10 cellular contexts compared by ENCODE assay signal in the genomic region with DNA sequence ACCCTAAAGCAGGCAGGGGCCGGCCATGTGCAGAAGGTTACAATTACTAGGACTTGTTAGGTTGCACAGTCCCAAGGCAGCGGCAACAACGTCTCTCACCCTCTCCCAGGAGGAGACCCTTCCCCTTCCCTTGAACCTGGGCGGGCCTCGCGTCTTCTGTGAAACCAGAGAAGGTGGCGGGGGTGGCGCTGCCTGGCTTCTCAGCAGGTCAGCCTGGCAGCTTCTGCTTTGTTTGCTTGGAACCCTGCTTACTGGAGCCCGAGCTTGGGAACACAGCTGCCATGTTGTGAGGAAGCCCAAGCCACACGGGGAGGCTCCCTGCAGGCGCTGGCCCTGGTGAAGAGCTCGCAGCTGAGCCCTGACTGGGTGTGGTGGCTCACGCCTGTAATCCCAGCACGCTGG. TPM values are rescaled to one million over a fixed set of nuclear protein-coding genes. Genes with fewer than 3 reads are reported as not detected.
DNase-seq lines count a peak whose midpoint lies in the region; ATAC-seq, FAIRE-seq and TF ChIP-seq lines count a peak whose summit lies in the region.
"Had no signal": no experiment of that assay in that cellular context is flagged by ENCODE, and none has a peak within 500 bp of the region (broad histone marks: within the 10 kb centered on the region; RNA-seq: fewer than 3 reads in every experiment).

No MANE protein-coding gene starts in this region.

- no peak for TF ChIP-seq CTCF in K562 (IDR thresholded peaks at IDR 0.05 in 2 of 3, conservative IDR thresholded peaks at IDR 0.05 in 1 of 3; ENCODE audit: insufficient read depth in 2 of 3, low read depth in 1 of 3, low read length in 3 of 3)
- TF ChIP-seq CTCF in foreskin keratinocyte (conservative IDR thresholded peaks at IDR 0.05): no peak

- H2BK15ac ChIP-seq in neuronal stem cell (ENCODE audit: low read length): no peak overlapping the region

- H3K79me1 ChIP-seq in neuronal stem cell (ENCODE audit: low read depth, low read length): peaks cover 12% of the 10 kb centered on the region

- TF ChIP-seq RAD21 in Ishikawa (IDR thresholded peaks at IDR 0.05; ENCODE audit: low read depth) (no peak), K562 (CRISPR knock-in tag; conservative IDR thresholded peaks at IDR 0.05 in 1 of 2, IDR thresholded peaks at IDR 0.05 in 1 of 2) (no peak)

- H3K9me3 ChIP-seq in K562 (replicated peaks; ENCODE audit: control insufficient read depth, insufficient read depth, low read depth, low read length): peaks cover 7% of the 10 kb centered on the region
- H3K9me3 ChIP-seq in neuronal stem cell (replicated peaks in 1 of 2; ENCODE audit: control insufficient read depth in 2 of 2, insufficient read depth in 1 of 2, low read depth in 1 of 2, low read length in 2 of 2): peaks cover 3 to 4% of the 10 kb centered on the region in 2 donors
- H3K9me3 ChIP-seq: ovary had no signal

- H3K18ac ChIP-seq in neuronal stem cell (ENCODE audit: low read length): peak overlapping the region; percentile 83

- no peak overlapping the region for H4K91ac ChIP-seq in neuronal stem cell (ENCODE audit: low read depth, low read length, poor library complexity)

- peak overlapping the region; percentile 88 for H2AFZ ChIP-seq in K562 (ENCODE audit: low read depth, low read length)
- no peak overlapping the region for H2AFZ ChIP-seq in neuronal stem cell (ENCODE audit: low read length)

- no peak overlapping the region for H2BK12ac ChIP-seq in neuronal stem cell (ENCODE audit: low read length)

- peak overlapping the region; percentile 96 for H2AK5ac ChIP-seq in neuronal stem cell (ENCODE audit: low read depth, low read length)

- no TSS peak for BruUV-seq in K562 (replicated peaks; lab: Mats Ljungman, UMichigan)

- H3K79me2 ChIP-seq in K562 (ENCODE audit: control insufficient read depth, insufficient read depth, low read length): no peaks in the 10 kb centered on the region

- no peak for TF ChIP-seq POLR2A in K562 (conservative IDR thresholded peaks at IDR 0.05)

- peak overlapping the region; percentile 71; the same call in 1 of the 2 replicates for H3K4me2 ChIP-seq in K562 (ENCODE audit: insufficient read depth, low read length)
- H3K4me2 ChIP-seq in neuronal stem cell (ENCODE audit: insufficient read depth, low read length, poor library complexity, severe bottlenecking): no peak overlapping the region

- WGBS in K562 (ENCODE audit: insufficient coverage, low coverage, missing lambda C conversion rate): 92% methylated on average over 14 of the region's 14 CpGs
- WGBS in neuronal stem cell (ENCODE audit: extremely low coverage in 2 of 2, insufficient read length in 2 of 2, insufficient replicate concordance in 1 of 2), 2 donors: no CpG with 5 or more reads among the region's 14 CpGs

- H3K4ac ChIP-seq in neuronal stem cell (ENCODE audit: low read length): no peak overlapping the region

- ATAC-seq in K562 (no peak), HG03108 (IDR thresholded peaks at IDR 0.05; ENCODE audit: unreplicated experiment) (no peak), foreskin keratinocyte (no peak)

- intact Hi-C loops in K562 (cut with micrococcal nuclease): no loop called here

- CTCF ChIA-PET in K562 (lab: Yijun Ruan, JAX; ENCODE audit: low intra/inter-chr PET ratio): no interaction called here

- no peak overlapping the region for H2BK5ac ChIP-seq in neuronal stem cell (ENCODE audit: low read length)

- H3K9me1 ChIP-seq in K562 (ENCODE audit: control insufficient read depth, insufficient read depth, low read length): no peaks in the 10 kb centered on the region

- no peak overlapping the region for H3K14ac ChIP-seq in neuronal stem cell (ENCODE audit: low read length)

- POLR2A ChIA-PET in K562 (lab: Yijun Ruan, JAX): interaction anchor here (0.6 to 2.5 kb wide), 13 partner anchors 8 to 784 kb away, joined by 3 to 26 read pairs (median 4); a partner anchor contains a TSS

- no peaks in the 10 kb centered on the region for H4K20me1 ChIP-seq in K562 (replicated peaks; ENCODE audit: control insufficient read depth, insufficient read depth, low read length)

- H3K9ac ChIP-seq in K562 (ENCODE audit: insufficient read depth in 1 of 2, low read depth in 2 of 2, low read length in 2 of 2) (peak overlapping the region; percentile 45 to 48; a peak in 2 of 4 replicates), neuronal stem cell (ENCODE audit: low read depth, low read length, poor library complexity) (no peak overlapping the region)

- peak overlapping the region; percentile 85 for H3K23ac ChIP-seq in neuronal stem cell (ENCODE audit: low read depth, low read length, poor library complexity)

- H3K36me3 ChIP-seq in K562 (ENCODE audit: control insufficient read depth, insufficient read depth, low read length) (peaks cover 31% of the 10 kb centered on the region; the same call in 1 of the 3 replicates), neuronal stem cell (replicated peaks in 1 of 2; ENCODE audit: control insufficient read depth in 2 of 2, insufficient read depth in 2 of 2, low read length in 2 of 2) (peaks cover 16 to 31% of the 10 kb centered on the region in 2 donors)
- H3K36me3 ChIP-seq: ovary had no signal

- in situ Hi-C loops in K562 (cut with MboI): no loop called here

- H3K4me1 ChIP-seq in K562 (replicated peaks in 1 of 2; ENCODE audit: control insufficient read depth in 2 of 2, insufficient read depth in 2 of 2, low read length in 2 of 2) (peaks cover 3 to 64% of the 10 kb centered on the region in 2 experiments; a peak in 3 of 5 replicates), neuronal stem cell (ENCODE audit: control insufficient read depth in 2 of 2, insufficient read depth in 1 of 2, low read depth in 1 of 2, low read length in 2 of 2) (peaks cover 3 to 7% of the 10 kb centered on the region in 2 donors), foreskin keratinocyte (peaks cover 10% of the 10 kb centered on the region)

- peak; percentile 21 for DNase-seq in COLO668 (lab: John Stamatoyannopoulos, UW; ENCODE audit: unreplicated experiment)
- DNase-seq in K562 (ENCODE audit: extremely low read depth in 1 of 4, low spot score in 3 of 4): no peak
- no peak for DNase-seq in neuronal stem cell (ENCODE audit: low spot score)
- DNase-seq in NCI-H187 (lab: John Stamatoyannopoulos, UW): no peak
- no peak for DNase-seq in foreskin keratinocyte
- DNase-seq: NCI-H1092 treated with DMSO at 0.1 percent for 48 hours had no signal

- 0 out of 2 replicates have a peak overlapping the region, but pooled peaks have one; percentile 22 for H3K4me3 ChIP-seq in K562
- H3K4me3 ChIP-seq in neuronal stem cell (ENCODE audit: low read length in 2 of 2): no peak overlapping the region
- H3K4me3 ChIP-seq: ovary had no signal

- H3K27ac ChIP-seq in K562 (ENCODE audit: extremely low read depth, low read depth, low read length) (peak overlapping the region; percentile 71; the same call in 2 of the 3 replicates), neuronal stem cell (replicated peaks; ENCODE audit: low read length) (no peak overlapping the region), foreskin keratinocyte (no peak overlapping the region)
- H3K27ac ChIP-seq: ovary had no signal

- H3K27me3 ChIP-seq in K562 (ENCODE audit: control insufficient read depth in 2 of 2, insufficient read depth in 2 of 2, low read length in 2 of 2) (no peaks in the 10 kb centered on the region), neuronal stem cell (ENCODE audit: control insufficient read depth in 3 of 3, insufficient read depth in 3 of 3, low read depth in 1 of 3, low read length in 3 of 3) (no peaks in the 10 kb centered on the region), foreskin keratinocyte (no peaks in the 10 kb centered on the region)
- H3K27me3 ChIP-seq: ovary had no signal

- FAIRE-seq in K562 (lab: Jason Lieb, UNC): no peak
- FAIRE-seq: RCC 7860 had no signal

- no peak overlapping the region for H2BK120ac ChIP-seq in neuronal stem cell (ENCODE audit: low read depth, low read length)

- TF ChIP-seq EP300 in Ishikawa (IDR thresholded peaks at IDR 0.05; ENCODE audit: borderline replicate concordance): no peak
- no peak for TF ChIP-seq EP300 in K562 (IDR thresholded peaks at IDR 0.05; ENCODE audit: low read length)

- H4K8ac ChIP-seq in neuronal stem cell (ENCODE audit: low read depth, low read length): no peak overlapping the region

RNA-seq across cellular contexts. Expression of a gene that starts 15.5 kb away (rescaled TPM):
- 62.3 and 206 TPM in 2 replicates for total RNA-seq in K562 (2011; cell fraction: chromatin; rRNA removed; ENCODE audit: low replicate concordance)
- 137 and 161 TPM in 2 replicates for total RNA-seq in K562 (2011; cell fraction: nucleolus; rRNA removed)
- total RNA-seq in K562 (2011; cell fraction: nucleoplasm; rRNA removed): 83.2 and 85.9 TPM in 2 replicates
- total RNA-seq in K562 (2014; rRNA removed): 83.9 and 114 TPM in 2 replicates
- total RNA-seq in K562 (2014; rRNA removed; fragmentation: Illumina TruSeq; extraction: Trizol): 19.3 and 22.0 TPM in 2 replicates
- 48.6 and 51.9 TPM in 2 replicates for total RNA-seq in K562 (2015; rRNA removed; fragmentation: Illumina TruSeq; extraction: Trizol)
- total RNA-seq in K562 (2021): 179 and 191 TPM in 2 replicates
- 59.3 and 97.4 TPM in 2 replicates for polyA plus RNA-seq in K562 (2011; rRNA removed)
- polyA plus RNA-seq in K562 (2011; cell fraction: cytosol; rRNA removed): 77.0 and 149 TPM in 2 replicates
- 131 and 186 TPM in 2 replicates for polyA plus RNA-seq in K562 (2011; cell fraction: nucleus; rRNA removed)
- polyA plus RNA-seq in K562 (2012): 69.2 and 176 TPM in 2 replicates
- polyA plus RNA-seq in K562 (2014; fragmentation: Illumina TruSeq; extraction: Trizol): 44.6 and 77.5 TPM in 2 replicates
- polyA plus RNA-seq in K562 (2014; fragmentation: Nextera tagmentation; extraction: Ambion mirVana): 1 to 10 TPM; 5.1 to 5.5 TPM
- polyA plus RNA-seq in K562 (2014; rRNA removed): 87.2 and 91.7 TPM in 2 replicates
- 39.4 and 48.9 TPM in 2 replicates for polyA minus RNA-seq in K562 (2011; rRNA and poly(A)+ RNA removed)
- 99.7 and 155 TPM in 2 replicates for polyA minus RNA-seq in K562 (2011; cell fraction: cytosol; rRNA and poly(A)+ RNA removed)
- polyA minus RNA-seq in K562 (2011; cell fraction: nucleus; rRNA and poly(A)+ RNA removed): 43.6 and 57.8 TPM in 2 replicates
- 138 TPM for polyA plus RNA-seq in neuronal stem cell (2013, experiment 1 of 2)
- 146 TPM for polyA plus RNA-seq in neuronal stem cell (2013, experiment 2 of 2)
- total RNA-seq in foreskin keratinocyte: 65.6 and 69.4 TPM in 2 replicates
- 45.3 and 58.3 TPM in 2 replicates for polyA plus RNA-seq in foreskin keratinocyte

RNA-seq across cellular contexts. Expression of a gene that starts 20.1 kb away (rescaled TPM):
- 7.3 and 29.0 TPM in 2 replicates for total RNA-seq in K562 (2011; cell fraction: chromatin; rRNA removed; ENCODE audit: low replicate concordance)
- 16.4 and 17.0 TPM in 2 replicates for total RNA-seq in K562 (2011; cell fraction: nucleolus; rRNA removed)
- 14.3 and 16.7 TPM in 2 replicates for total RNA-seq in K562 (2011; cell fraction: nucleoplasm; rRNA removed)
- 5.6 and 8.1 TPM in 2 replicates for total RNA-seq in K562 (2014; rRNA removed)
- 1.5 and 2.0 TPM in 2 replicates for total RNA-seq in K562 (2014; rRNA removed; fragmentation: Illumina TruSeq; extraction: Trizol)
- total RNA-seq in K562 (2015; rRNA removed; fragmentation: Illumina TruSeq; extraction: Trizol): 6.4 and 6.9 TPM in 2 replicates
- total RNA-seq in K562 (2021): 13.3 and 15.6 TPM in 2 replicates
- polyA plus RNA-seq in K562 (2011; rRNA removed): 10.2 and 30.9 TPM in 2 replicates
- 21.5 and 25.6 TPM in 2 replicates for polyA plus RNA-seq in K562 (2011; cell fraction: cytosol; rRNA removed)
- 21.2 and 25.9 TPM in 2 replicates for polyA plus RNA-seq in K562 (2011; cell fraction: nucleus; rRNA removed)
- polyA plus RNA-seq in K562 (2012): 18.5 and 62.5 TPM in 2 replicates
- 7.4 and 11.0 TPM in 2 replicates for polyA plus RNA-seq in K562 (2014; fragmentation: Illumina TruSeq; extraction: Trizol)
- under 1 TPM; 0.10 to 0.28 TPM for polyA plus RNA-seq in K562 (2014; fragmentation: Nextera tagmentation; extraction: Ambion mirVana)
- 9.6 TPM in 2 replicates for polyA plus RNA-seq in K562 (2014; rRNA removed)
- 4.1 and 4.9 TPM in 2 replicates for polyA minus RNA-seq in K562 (2011; rRNA and poly(A)+ RNA removed)
- 15.5 and 42.0 TPM in 2 replicates for polyA minus RNA-seq in K562 (2011; cell fraction: cytosol; rRNA and poly(A)+ RNA removed)
- polyA minus RNA-seq in K562 (2011; cell fraction: nucleus; rRNA and poly(A)+ RNA removed): 5.9 and 11.9 TPM in 2 replicates
- polyA plus RNA-seq in neuronal stem cell (2013, experiment 1 of 2): 148 TPM
- polyA plus RNA-seq in neuronal stem cell (2013, experiment 2 of 2): 141 TPM
- 51.2 and 51.7 TPM in 2 replicates for total RNA-seq in foreskin keratinocyte
- polyA plus RNA-seq in foreskin keratinocyte: 49.5 and 51.4 TPM in 2 replicates
